ENCODE assay signal across 15 cellular contexts in genomic region chr15:100737214-100737613, GRCh38.
DNase-seq lines count a peak whose midpoint lies in the region; ATAC-seq and TF ChIP-seq lines count a peak whose summit lies in the region.
"Had no signal": no experiment of that assay in that cellular context is flagged by ENCODE, and none has a peak within 500 bp of the region (broad histone marks: within the 10 kb centered on the region; RNA-seq: fewer than 3 reads in every experiment).

No MANE protein-coding gene starts in this region.

- peaks cover 18% of the 10 kb centered on the region for H3K4me1 ChIP-seq in osteoblast (ENCODE audit: insufficient read depth, low read length)

- no peaks in the 10 kb centered on the region for H3K36me3 Mint-ChIP-seq in activated naive CD8-positive, alpha-beta T cell treated with anti-CD3 and anti-CD28 coated beads for 36 hours
- H3K36me3 Mint-ChIP-seq: CD4-positive, CD25-positive, alpha-beta regulatory T cell had no signal

- no peaks in the 10 kb centered on the region for H3K27me3 ChIP-seq in osteoblast (ENCODE audit: insufficient read depth, low read length)
- H3K27me3 ChIP-seq: BLaER1 treated with 17β-estradiol and CSF1 and Interleukin-3, amounts not matched to agents 10 nM and 100 nM had no signal

- no peak overlapping the region for H3K4me2 ChIP-seq in osteoblast (ENCODE audit: insufficient read depth, low read length)
- H3K4me2 ChIP-seq: BLaER1 treated with 17β-estradiol and CSF1 and Interleukin-3, amounts not matched to agents 10 nM and 100 nM had no signal

- H3K27me3 Mint-ChIP-seq in activated naive CD8-positive, alpha-beta T cell treated with anti-CD3 and anti-CD28 coated beads for 36 hours: peaks cover 7% of the 10 kb centered on the region

- H3K4me3 Mint-ChIP-seq in activated naive CD8-positive, alpha-beta T cell treated with anti-CD3 and anti-CD28 coated beads for 36 hours: no peak overlapping the region
- H3K4me3 Mint-ChIP-seq: CD4-positive, CD25-positive, alpha-beta regulatory T cell; H9 had no signal

- H3K27ac ChIP-seq in osteoblast (ENCODE audit: low read depth, low read length): no peak overlapping the region
- H3K27ac ChIP-seq: 22Rv1; BLaER1 treated with 17β-estradiol and CSF1 and Interleukin-3, amounts not matched to agents 10 nM and 100 nM; GM23248 had no signal

- H2AFZ ChIP-seq in osteoblast (ENCODE audit: low read length): peak overlapping the region; percentile 87
- H2AFZ ChIP-seq: GM23248 had no signal

- no peaks in the 10 kb centered on the region for H3K79me2 ChIP-seq in osteoblast (ENCODE audit: insufficient read depth, low read length)

- DNase-seq in NCI-H1417 (lab: John Stamatoyannopoulos, UW) (peak in 2 of 3 experiments; percentile 13 to 29), NCI-H1417 treated with DMSO at 0.1 percent for 48 hours (lab: John Stamatoyannopoulos, UW) (no peak), M059J (ENCODE audit: low read depth) (peak; percentile 84), astrocyte of the hippocampus (ENCODE audit: low read depth, low spot score) (peak; percentile 83), osteoblast (ENCODE audit: insufficient read length, low spot score, missing footprints) (no peak)
- DNase-seq in activated naive CD8-positive, alpha-beta T cell treated with anti-CD3 and anti-CD28 coated beads for 36 hours: no peak
- no peak for DNase-seq in stimulated activated CD4-positive, alpha-beta T cell treated with anti-CD3 and anti-CD28 coated beads, Interleukin-12 subunit alpha, Interleukin-12 subunit beta, amount 100 ng/mL, for 4 hours
- DNase-seq: CD4-positive, CD25-positive, alpha-beta regulatory T cell; DMS53; GM23248; H9 had no signal

- no peaks in the 10 kb centered on the region for H4K20me1 ChIP-seq in osteoblast (ENCODE audit: insufficient read depth, low read length)
- H4K20me1 ChIP-seq: BLaER1 treated with 17β-estradiol and CSF1 and Interleukin-3, amounts not matched to agents 10 nM and 100 nM had no signal

- H3K9me3 ChIP-seq in osteoblast (ENCODE audit: low read depth, low read length): no peaks in the 10 kb centered on the region

- no peaks in the 10 kb centered on the region for H3K36me3 ChIP-seq in osteoblast (ENCODE audit: insufficient read depth, low read length)
- H3K36me3 ChIP-seq: BLaER1 treated with 17β-estradiol and CSF1 and Interleukin-3, amounts not matched to agents 10 nM and 100 nM had no signal

- no peak overlapping the region for H3K27ac Mint-ChIP-seq in activated naive CD8-positive, alpha-beta T cell treated with anti-CD3 and anti-CD28 coated beads for 36 hours
- H3K27ac Mint-ChIP-seq: CD4-positive, CD25-positive, alpha-beta regulatory T cell; H9 had no signal

- TF ChIP-seq CTCF in osteoblast (IDR thresholded peaks at IDR 0.05; ENCODE audit: extremely low read depth, low read depth, low read length): no peak

- no peak overlapping the region for H3K4me3 ChIP-seq in osteoblast (ENCODE audit: insufficient read depth, low read length)
- H3K4me3 ChIP-seq: BLaER1 treated with 17β-estradiol and CSF1 and Interleukin-3, amounts not matched to agents 10 nM and 100 nM; GM12878; GM23248 had no signal

- no peaks in the 10 kb centered on the region for H3K9me3 Mint-ChIP-seq in activated naive CD8-positive, alpha-beta T cell treated with anti-CD3 and anti-CD28 coated beads for 36 hours
- H3K9me3 Mint-ChIP-seq: H9 had no signal

- no peak for ATAC-seq in GM19324 (IDR thresholded peaks at IDR 0.05; ENCODE audit: low FRiP score, unreplicated experiment)
- ATAC-seq: GM12878 had no signal

- no peaks in the 10 kb centered on the region for H3K4me1 Mint-ChIP-seq in activated naive CD8-positive, alpha-beta T cell treated with anti-CD3 and anti-CD28 coated beads for 36 hours
- H3K4me1 Mint-ChIP-seq: CD4-positive, CD25-positive, alpha-beta regulatory T cell had no signal

Comparison
In these comparisons a context has a peak if more than half of its experiments do, and no peak if none do; other contexts are left out.
1. DNase-seq: peak in NCI-H1417 (2 of 3), M059J (single experiment) and astrocyte of the hippocampus (single experiment); none in NCI-H1417 treated with DMSO at 0.1 percent for 48 hours (single experiment), osteoblast (single experiment), activated naive CD8-positive, alpha-beta T cell treated with anti-CD3 and anti-CD28 coated beads for 36 hours (single experiment) and stimulated activated CD4-positive, alpha-beta T cell treated with anti-CD3 and anti-CD28 coated beads, Interleukin-12 subunit alpha, Interleukin-12 subunit beta, amount 100 ng/mL, for 4 hours (single experiment).